Comparison of ENCODE assay signal across 4 cellular contexts in the genomic region with DNA sequence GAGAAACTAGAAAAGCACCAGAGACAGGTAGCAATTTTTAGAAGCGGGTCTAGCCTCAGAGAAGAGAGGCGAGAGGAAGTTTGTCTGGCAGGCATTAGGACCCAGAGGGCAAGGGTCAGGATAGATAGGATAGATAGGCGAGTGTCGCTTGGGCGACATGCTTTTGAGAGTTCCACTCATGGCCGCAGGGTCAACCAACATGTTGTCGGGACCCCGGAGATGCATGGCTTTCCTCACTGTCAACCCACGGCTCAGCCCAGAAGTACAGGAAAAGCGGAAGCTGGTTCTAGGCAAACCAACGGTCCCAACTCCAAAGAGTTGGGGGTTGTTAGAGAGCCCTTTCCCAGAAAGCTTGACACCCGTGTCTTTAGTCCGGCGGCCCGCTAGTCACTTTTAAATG. TPM values are rescaled to one million over a fixed set of nuclear protein-coding genes. Genes with fewer than 3 reads are reported as not detected.
"Had no signal": no experiment of that assay in that cellular context is flagged by ENCODE, and none has a peak within 500 bp of the region (broad histone marks: within the 10 kb centered on the region; RNA-seq: fewer than 3 reads in every experiment).

No MANE protein-coding gene starts in this region.

RNA-seq across cellular contexts. Expression of gene TNN, which starts 38.9 kb away (rescaled TPM):
- total RNA-seq: thoracic aorta, upper lobe of right lung, ureter, vagina had no signal
